8 cellular contexts compared by ENCODE assay signal in the genomic region with DNA sequence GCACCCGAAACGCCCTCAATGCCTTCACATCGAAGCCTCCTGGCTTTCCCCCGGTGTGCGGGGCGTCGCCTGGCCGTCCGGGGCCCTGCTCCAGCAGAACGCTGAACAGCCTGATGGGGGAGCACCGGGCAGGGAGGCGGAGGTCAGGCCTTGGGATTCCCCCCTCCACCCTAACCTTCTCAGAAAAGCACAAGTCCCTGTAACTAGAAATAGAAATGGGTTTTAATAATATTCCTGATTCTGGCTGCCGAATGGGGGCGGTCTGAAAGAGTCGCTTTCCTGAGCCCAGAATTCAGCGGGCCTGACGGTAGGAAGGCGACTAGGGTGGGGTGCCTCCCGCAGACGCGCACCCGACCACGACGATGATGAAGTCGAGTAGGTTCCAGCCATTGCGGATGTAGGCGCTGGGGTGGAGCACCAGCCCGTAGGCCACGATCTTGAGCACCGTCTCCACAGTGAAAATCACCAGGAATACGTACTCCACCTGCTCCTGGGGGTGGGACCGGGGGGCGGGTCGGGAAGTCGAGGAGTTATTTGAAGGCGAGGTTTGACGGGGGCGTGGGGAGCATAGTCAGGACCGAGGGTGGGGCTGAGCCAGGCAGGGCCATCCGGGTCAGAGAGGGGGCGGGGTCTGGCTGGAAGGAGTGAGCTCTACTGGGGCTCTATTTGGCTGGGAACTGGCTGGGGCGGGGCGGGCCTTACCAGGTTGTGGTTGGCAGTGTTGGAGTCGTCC. TPM values are rescaled to one million over a fixed set of nuclear protein-coding genes. Genes with fewer than 3 reads are reported as not detected.
A peak's percentile ranks its signal among the peaks of the same experiment; 100 is the strongest.
DNase-seq lines count a peak whose midpoint lies in the region; ATAC-seq and TF ChIP-seq lines count a peak whose summit lies in the region.

No MANE protein-coding gene starts in this region.

- H3K9me3 Mint-ChIP-seq in Caco-2 (ENCODE audit: unreplicated experiment), result no peaks in the 10 kb centered on the region

- H3K9ac ChIP-seq in trophoblast cell (ENCODE audit: low read length), result no peak overlapping the region

- peak overlapping the region; percentile 35 for H3K14ac ChIP-seq in trophoblast cell (ENCODE audit: low read length)

- H3K4me1 Mint-ChIP-seq in Caco-2 (ENCODE audit: low read depth, unreplicated experiment), result no peaks in the 10 kb centered on the region

- H3K27ac ChIP-seq in trophoblast cell (ENCODE audit: low read depth, low read length) (no peak overlapping the region), tibial nerve (peak overlapping the region in 3 of 4 donors; percentile 13 to 71 (median 56))

- intact Hi-C loops in Caco-2 (cut with micrococcal nuclease; ENCODE audit: unreplicated experiment), result loop anchor here (10.0 kb wide), 1 partner anchor 56 kb away; a partner anchor contains a TSS

- no peak overlapping the region for H2BK120ac ChIP-seq in trophoblast cell (ENCODE audit: insufficient read depth, low read length, poor library complexity)

- POLR2A ChIA-PET in Caco-2 (lab: Charles Lee), result interaction anchor here (1.0 kb wide), 1 partner anchor 40 kb away, joined by 3 read pairs; no protein-coding TSS in a partner anchor

- peak overlapping the region; percentile 46 for H3K4me3 ChIP-seq in Caco-2 (ENCODE audit: low read depth, low read length)
- peak overlapping the region; percentile 2 for H3K4me3 ChIP-seq in fibroblast of villous mesenchyme (ENCODE audit: low read depth, low read length)
- H3K4me3 ChIP-seq in trophoblast cell (ENCODE audit: low read depth, low read length), result peak overlapping the region; percentile 60
- H3K4me3 ChIP-seq in tibial nerve, result peak overlapping the region in 3 of 4 donors; percentile 20 to 46 (median 40)

- peak; percentile 71 to 74 for DNase-seq in Caco-2
- DNase-seq in NCI-H2171 (lab: John Stamatoyannopoulos, UW), result peak; percentile 28
- DNase-seq in activated T-cell treated with anti-CD3 and anti-CD28 coated beads for 1 hour (ENCODE audit: low read depth), result peak; percentile 28
- DNase-seq in fibroblast of villous mesenchyme (ENCODE audit: low read depth), result no peak
- peak in 1 of 2 donors; percentile 8 for DNase-seq in trophoblast cell
- peak in 1 of 2 donors; percentile 21 for DNase-seq in tibial nerve (ENCODE audit: low spot score in 2 of 2)
- no peak for DNase-seq in DMS114 treated with DMSO at 0.1 percent for 48 hours (lab: John Stamatoyannopoulos, UW; ENCODE audit: unreplicated experiment)

- no peak overlapping the region for H3K18ac ChIP-seq in trophoblast cell (ENCODE audit: low read length)

- H2AFZ ChIP-seq in trophoblast cell (ENCODE audit: insufficient read depth, low read length, poor library complexity), result peak overlapping the region; percentile 70

- TSS peak; percentile 53 for BruUV-seq in Caco-2 (replicated peaks; lab: Mats Ljungman, UMichigan)

- no peak overlapping the region for H3K27ac Mint-ChIP-seq in Caco-2 (ENCODE audit: unreplicated experiment)

- TF ChIP-seq CTCF in Caco-2 (IDR thresholded peaks at IDR 0.05; ENCODE audit: insufficient read depth in 1 of 2, low read depth in 1 of 2, low read length in 1 of 2, severe bottlenecking in 1 of 2, unreplicated experiment in 1 of 2) (peak; percentile 10 to 21), fibroblast of villous mesenchyme (IDR thresholded peaks at IDR 0.05; ENCODE audit: insufficient read depth, low read depth, low read length) (no peak), tibial nerve (IDR thresholded peaks at IDR 0.05) (peak in 1 of 5 experiments; percentile 17)

- peak overlapping the region; percentile 81 for H4K12ac ChIP-seq in trophoblast cell (ENCODE audit: low read depth, low read length)

- peak; percentile 47 for ATAC-seq in GM21526 (IDR thresholded peaks at IDR 0.05; ENCODE audit: low FRiP score, unreplicated experiment)

- H3K27me3 ChIP-seq in Caco-2 (replicated peaks; ENCODE audit: control insufficient read depth, insufficient read depth, low read length) (no peaks in the 10 kb centered on the region), trophoblast cell (ENCODE audit: insufficient read depth, low read length) (no peaks in the 10 kb centered on the region), tibial nerve (peaks cover 0 to 8% of the 10 kb centered on the region in 2 donors)

- H3K23ac ChIP-seq in trophoblast cell (ENCODE audit: low read length), result no peak overlapping the region

- no peaks in the 10 kb centered on the region for H3K27me3 Mint-ChIP-seq in Caco-2 (ENCODE audit: insufficient read depth, unreplicated experiment)

- no peak overlapping the region for H2BK12ac ChIP-seq in trophoblast cell (ENCODE audit: low read length)

- H3K9me3 ChIP-seq in Caco-2 (no peaks in the 10 kb centered on the region), trophoblast cell (ENCODE audit: insufficient read depth, low read depth, low read length) (no peaks in the 10 kb centered on the region), tibial nerve (no peaks in the 10 kb centered on the region)

- no peak overlapping the region for H3K4ac ChIP-seq in trophoblast cell (ENCODE audit: low read depth, low read length)

- H3K36me3 ChIP-seq in Caco-2 (ENCODE audit: control insufficient read depth, insufficient read depth, low read length) (no peaks in the 10 kb centered on the region), trophoblast cell (ENCODE audit: control insufficient read depth in 1 of 2, insufficient read depth in 2 of 2, low read length in 2 of 2) (no peaks in the 10 kb centered on the region), tibial nerve (no peaks in the 10 kb centered on the region)

- no peak overlapping the region for H4K91ac ChIP-seq in trophoblast cell (ENCODE audit: low read depth, low read length)

- no peak for TF ChIP-seq EP300 in tibial nerve (IDR thresholded peaks at IDR 0.05)

- H3K79me1 ChIP-seq in trophoblast cell (ENCODE audit: low read length), result peaks cover 3% of the 10 kb centered on the region

- peaks cover 2% of the 10 kb centered on the region for H3K79me2 ChIP-seq in trophoblast cell (ENCODE audit: control insufficient read depth, insufficient read depth, low read length, poor library complexity)

- no CpG with 5 or more reads among the region's 44 CpGs for WGBS in trophoblast cell (ENCODE audit: extremely low coverage, insufficient coverage, insufficient read length)
- 2 to 48% methylated on average over 9 to 44 of the region's 44 CpGs for WGBS in tibial nerve, 2 donors

- H3K4me2 ChIP-seq in trophoblast cell (ENCODE audit: low read length), result peak overlapping the region; percentile 71

- H2AK5ac ChIP-seq in trophoblast cell (ENCODE audit: low read length), result no peak overlapping the region

- no peak overlapping the region for H2BK5ac ChIP-seq in trophoblast cell (ENCODE audit: low read depth, low read length, poor library complexity)

- TF ChIP-seq POLR2A in tibial nerve (IDR thresholded peaks at IDR 0.05), result no peak

- CTCF ChIA-PET in Caco-2 (lab: Charles Lee), result no interaction called here

- H3K36me3 Mint-ChIP-seq in Caco-2 (ENCODE audit: insufficient read depth, unreplicated experiment), result peaks cover 6% of the 10 kb centered on the region

- peak overlapping the region; percentile 68 for H3K4me3 Mint-ChIP-seq in Caco-2 (ENCODE audit: unreplicated experiment)

- H4K8ac ChIP-seq in trophoblast cell (ENCODE audit: low read depth, low read length), result peak overlapping the region; percentile 58

- H3K4me1 ChIP-seq in Caco-2 (no peaks in the 10 kb centered on the region), trophoblast cell (ENCODE audit: control insufficient read depth in 1 of 2, insufficient read depth in 2 of 2, low read length in 2 of 2) (peaks cover 5 to 6% of the 10 kb centered on the region in 2 experiments), tibial nerve (peaks cover 0 to 11% (median 0%) of the 10 kb centered on the region in 4 donors)

RNA-seq across cellular contexts. Expression of a gene that starts 2.5 kb away (rescaled TPM):
- total RNA-seq in Caco-2 (2022) (0.05 and 0.09 TPM in 2 replicates), fibroblast of villous mesenchyme (not detected in 2 replicates), tibial nerve (1 to 10 TPM in 1 of 4 donors, under 1 TPM in 3; under 0.01 to 1.0 (median 0.40) TPM)
- polyA plus RNA-seq in trophoblast cell (2013), result 0.05 and 0.07 TPM in 2 replicates

RNA-seq across cellular contexts. Expression of a gene that starts 4.6 kb away (rescaled TPM):
- total RNA-seq in Caco-2 (2022), result 16.7 and 17.4 TPM in 2 replicates
- 8.6 and 11.3 TPM in 2 replicates for total RNA-seq in fibroblast of villous mesenchyme
- polyA plus RNA-seq in trophoblast cell (2013), result 7.6 and 7.8 TPM in 2 replicates
- 10 to 100 TPM; 10.5 to 20.7 (median 12.0) TPM for total RNA-seq in tibial nerve

RNA-seq across cellular contexts. Expression of a gene that starts 30.7 kb away (rescaled TPM):
- 18.3 and 23.3 TPM in 2 replicates for total RNA-seq in Caco-2 (2022)
- under 0.01 TPM in 1 of 2 replicates, not detected in the other for total RNA-seq in fibroblast of villous mesenchyme
- 0.14 and 0.16 TPM in 2 replicates for polyA plus RNA-seq in trophoblast cell (2013)
- total RNA-seq in tibial nerve, result 1 to 10 TPM; 3.1 to 9.9 (median 7.7) TPM

RNA-seq across cellular contexts. Expression of a gene that starts 33.8 kb away (rescaled TPM):
- total RNA-seq in Caco-2 (2022), result 0.84 and 0.88 TPM in 2 replicates
- under 0.01 TPM in 1 of 2 replicates, not detected in the other for total RNA-seq in fibroblast of villous mesenchyme
- 0.11 TPM in 2 replicates for polyA plus RNA-seq in trophoblast cell (2013)
- total RNA-seq in tibial nerve, result under 1 TPM in 2 of 4 donors, not detected in 2; 0.20 to 0.42 TPM

RNA-seq across cellular contexts. Expression of a gene that starts 38.9 kb away (rescaled TPM):
- 3.9 and 4.3 TPM in 2 replicates for total RNA-seq in Caco-2 (2022)
- 5.2 and 5.6 TPM in 2 replicates for total RNA-seq in fibroblast of villous mesenchyme
- 2.7 and 2.9 TPM in 2 replicates for polyA plus RNA-seq in trophoblast cell (2013)
- 10 to 100 TPM; 20.9 to 36.9 (median 27.1) TPM for total RNA-seq in tibial nerve

Comparison
In these comparisons a context has a peak if more than half of its experiments do, and no peak if none do; other contexts are left out.
1. DNase-seq: peak in Caco-2 (2 of 2), NCI-H2171 (single experiment) and activated T-cell treated with anti-CD3 and anti-CD28 coated beads for 1 hour (single experiment); none in fibroblast of villous mesenchyme (single experiment) and DMS114 treated with DMSO at 0.1 percent for 48 hours (single experiment).
2. H3K4me3 ChIP-seq: peak in every context shown above with its lines; median percentile 60 in trophoblast cell; 46 in Caco-2; 40 in tibial nerve; 2 in fibroblast of villous mesenchyme.